In genomic region chr3:49724586-49724985, GRCh38 we compare ENCODE assay signal across 1 cellular context.
TF ChIP-seq lines count a peak whose summit lies in the region.

No MANE protein-coding gene starts in this region.

TF ChIP-seq in endothelial cell of umbilical vein, 7 proteins besides CTCF, POLR2A, EP300 and RAD21:
- no peak for TF ChIP-seq FOS (IDR thresholded peaks at IDR 0.05; ENCODE audit: borderline replicate concordance, insufficient read depth, low read length)
- no peak for TF ChIP-seq GATA2 (IDR thresholded peaks at IDR 0.05; ENCODE audit: insufficient read depth, insufficient read length, low read depth, low read length)
- TF ChIP-seq MAX (IDR thresholded peaks at IDR 0.05; ENCODE audit: insufficient read depth, insufficient read length), result no peak
- TF ChIP-seq POLR2AphosphoS5 (IDR thresholded peaks at IDR 0.05; ENCODE audit: insufficient read depth, low read depth, low read length), result no peak
- TF ChIP-seq EZH2 (IDR thresholded peaks at IDR 0.05; ENCODE audit: borderline replicate concordance, low read depth, low read length, severe bottlenecking), result no peak
- no peak for TF ChIP-seq MYC (IDR thresholded peaks at IDR 0.05; ENCODE audit: low read depth, low read length)
- TF ChIP-seq JUN (IDR thresholded peaks at IDR 0.05; ENCODE audit: borderline replicate concordance, insufficient read depth, insufficient read length, low read depth), result no peak
